Comparison of ENCODE assay signal across 24 cellular contexts in the genomic region with DNA sequence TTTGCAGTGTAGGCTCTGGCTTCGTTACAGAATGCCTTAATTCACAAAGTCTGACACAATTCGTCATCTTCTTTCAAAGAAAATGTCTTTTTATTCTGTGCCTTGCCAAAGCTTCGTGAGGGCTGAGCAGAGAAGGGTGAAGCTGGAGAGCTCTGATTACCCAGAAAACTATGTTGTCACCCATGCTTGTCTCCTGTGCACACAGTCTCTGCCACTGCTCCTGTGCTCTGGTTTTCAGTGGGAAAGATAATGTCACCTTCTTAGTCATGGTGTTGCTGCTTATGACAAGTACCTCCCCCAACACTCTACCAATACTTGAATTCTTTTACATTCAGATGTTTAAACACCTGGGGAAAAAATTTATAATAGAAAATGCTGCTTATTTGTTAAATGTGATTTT.
A peak's percentile ranks its signal among the peaks of the same experiment; 100 is the strongest.
DNase-seq lines count a peak whose midpoint lies in the region; ATAC-seq and TF ChIP-seq lines count a peak whose summit lies in the region.
"Had no signal": no experiment of that assay in that cellular context is flagged by ENCODE, and none has a peak within 500 bp of the region (broad histone marks: within the 10 kb centered on the region; RNA-seq: fewer than 3 reads in every experiment).

No MANE protein-coding gene starts in this region.

- no peaks in the 10 kb centered on the region for H3K79me2 ChIP-seq in GM23338 (replicated peaks; ENCODE audit: insufficient read depth)

- DNase-seq in OCI-M1 (lab: John Stamatoyannopoulos, UW) (peak; percentile 62), foreskin melanocyte (peak; percentile 5), omental fat pad (ENCODE audit: low spot score) (no peak), GM23338 (ENCODE audit: low spot score) (no peak), NCI-H1048 (lab: John Stamatoyannopoulos, UW) (no peak)
- DNase-seq: C1 segment of cervical spinal cord; Caco-2; CD8-positive, alpha-beta T cell; DMS79 treated with DMSO at 0.1 percent for 48 hours; GF-D8; H9; KG1; MM.1S; NCI-H1417; NCI-H1694; NCI-H2029 treated with DMSO at 0.1 percent for 48 hours; NCI-H2227 treated with DMSO at 0.1 percent for 48 hours; NCI-H526 treated with DMSO at 0.1 percent for 48 hours; SIG-M5 had no signal

- no peak overlapping the region for H3K4me2 ChIP-seq in GM23338
- H3K4me2 ChIP-seq: A549 had no signal

- TF ChIP-seq CTCF in omental fat pad (IDR thresholded peaks at IDR 0.05) (no peak), GM23338 (conservative IDR thresholded peaks at IDR 0.05; ENCODE audit: low read depth in 2 of 2) (no peak)

- no peaks in the 10 kb centered on the region for H4K20me1 ChIP-seq in GM23338 (replicated peaks; ENCODE audit: insufficient read depth)

- H3K4me3 Mint-ChIP-seq in GM23338 = no peak overlapping the region
- H3K4me3 Mint-ChIP-seq: CD8-positive, alpha-beta T cell; H9; T-helper 1 cell treated with Interleukin-12 subunit alpha and Interleukin-12 subunit beta and Interleukin-4 antibody, amounts not matched to agents 30 μg/mL and 1 μg/mL, for 36 hours had no signal

- no peaks in the 10 kb centered on the region for H3K27me3 ChIP-seq in GM23338 (ENCODE audit: insufficient read depth)

- H3K9me3 Mint-ChIP-seq in GM23338 = peaks cover 73% of the 10 kb centered on the region
- H3K9me3 Mint-ChIP-seq: H9 had no signal

- H3K4me1 Mint-ChIP-seq in GM23338 = no peaks in the 10 kb centered on the region
- H3K4me1 Mint-ChIP-seq: H9 had no signal

- peaks cover 2% of the 10 kb centered on the region for H3K27me3 Mint-ChIP-seq in GM23338 (ENCODE audit: insufficient read depth, low read depth, poor library complexity)

- H3K4me1 ChIP-seq in GM23338 (ENCODE audit: insufficient read depth) = no peaks in the 10 kb centered on the region
- H3K4me1 ChIP-seq: A549, Caco-2 had no signal

- ATAC-seq in GM19351 (IDR thresholded peaks at IDR 0.05; ENCODE audit: unreplicated experiment) (peak; percentile 56), omental fat pad (ENCODE audit: low FRiP score) (no peak), GM18498 (IDR thresholded peaks at IDR 0.05; ENCODE audit: unreplicated experiment) (no peak), GM23338 (no peak)
- ATAC-seq: A549; CD8-positive, alpha-beta T cell had no signal

- no peak overlapping the region for H2AFZ ChIP-seq in GM23338

- no peaks in the 10 kb centered on the region for H3F3A ChIP-seq in GM23338 (replicated peaks; ENCODE audit: low read depth)

- H3K9me2 ChIP-seq in GM23338 (ENCODE audit: insufficient read depth) = no peaks in the 10 kb centered on the region

- H3K27ac Mint-ChIP-seq in GM23338 = no peak overlapping the region
- H3K27ac Mint-ChIP-seq: CD8-positive, alpha-beta T cell; H9; T-helper 1 cell treated with Interleukin-12 subunit alpha and Interleukin-12 subunit beta and Interleukin-4 antibody, amounts not matched to agents 30 μg/mL and 1 μg/mL, for 36 hours had no signal

- no peak overlapping the region for H3K4me3 ChIP-seq in GM23338
- H3K4me3 ChIP-seq: A549, SK-N-MC had no signal

- no peak overlapping the region for H3K27ac ChIP-seq in GM23338 (ENCODE audit: low read depth)
- H3K27ac ChIP-seq: A549, SK-N-MC had no signal

- H3K36me3 Mint-ChIP-seq in GM23338 (ENCODE audit: low read depth) = no peaks in the 10 kb centered on the region
- H3K36me3 Mint-ChIP-seq: CD8-positive, alpha-beta T cell had no signal

- peaks cover 4% of the 10 kb centered on the region; the same call in 1 of the 2 replicates for H3K36me3 ChIP-seq in GM23338 (ENCODE audit: insufficient read depth)

TF ChIP-seq in GM23338, 12 proteins besides CTCF, POLR2A, EP300 and RAD21 (continues in another document):
- TF ChIP-seq, protein P1, sequence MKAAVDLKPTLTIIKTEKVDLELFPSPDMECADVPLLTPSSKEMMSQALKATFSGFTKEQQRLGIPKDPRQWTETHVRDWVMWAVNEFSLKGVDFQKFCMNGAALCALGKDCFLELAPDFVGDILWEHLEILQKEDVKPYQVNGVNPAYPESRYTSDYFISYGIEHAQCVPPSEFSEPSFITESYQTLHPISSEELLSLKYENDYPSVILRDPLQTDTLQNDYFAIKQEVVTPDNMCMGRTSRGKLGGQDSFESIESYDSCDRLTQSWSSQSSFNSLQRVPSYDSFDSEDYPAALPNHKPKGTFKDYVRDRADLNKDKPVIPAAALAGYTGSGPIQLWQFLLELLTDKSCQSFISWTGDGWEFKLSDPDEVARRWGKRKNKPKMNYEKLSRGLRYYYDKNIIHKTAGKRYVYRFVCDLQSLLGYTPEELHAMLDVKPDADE (IDR thresholded peaks at IDR 0.05) = no peak
- TF ChIP-seq, protein P2, sequence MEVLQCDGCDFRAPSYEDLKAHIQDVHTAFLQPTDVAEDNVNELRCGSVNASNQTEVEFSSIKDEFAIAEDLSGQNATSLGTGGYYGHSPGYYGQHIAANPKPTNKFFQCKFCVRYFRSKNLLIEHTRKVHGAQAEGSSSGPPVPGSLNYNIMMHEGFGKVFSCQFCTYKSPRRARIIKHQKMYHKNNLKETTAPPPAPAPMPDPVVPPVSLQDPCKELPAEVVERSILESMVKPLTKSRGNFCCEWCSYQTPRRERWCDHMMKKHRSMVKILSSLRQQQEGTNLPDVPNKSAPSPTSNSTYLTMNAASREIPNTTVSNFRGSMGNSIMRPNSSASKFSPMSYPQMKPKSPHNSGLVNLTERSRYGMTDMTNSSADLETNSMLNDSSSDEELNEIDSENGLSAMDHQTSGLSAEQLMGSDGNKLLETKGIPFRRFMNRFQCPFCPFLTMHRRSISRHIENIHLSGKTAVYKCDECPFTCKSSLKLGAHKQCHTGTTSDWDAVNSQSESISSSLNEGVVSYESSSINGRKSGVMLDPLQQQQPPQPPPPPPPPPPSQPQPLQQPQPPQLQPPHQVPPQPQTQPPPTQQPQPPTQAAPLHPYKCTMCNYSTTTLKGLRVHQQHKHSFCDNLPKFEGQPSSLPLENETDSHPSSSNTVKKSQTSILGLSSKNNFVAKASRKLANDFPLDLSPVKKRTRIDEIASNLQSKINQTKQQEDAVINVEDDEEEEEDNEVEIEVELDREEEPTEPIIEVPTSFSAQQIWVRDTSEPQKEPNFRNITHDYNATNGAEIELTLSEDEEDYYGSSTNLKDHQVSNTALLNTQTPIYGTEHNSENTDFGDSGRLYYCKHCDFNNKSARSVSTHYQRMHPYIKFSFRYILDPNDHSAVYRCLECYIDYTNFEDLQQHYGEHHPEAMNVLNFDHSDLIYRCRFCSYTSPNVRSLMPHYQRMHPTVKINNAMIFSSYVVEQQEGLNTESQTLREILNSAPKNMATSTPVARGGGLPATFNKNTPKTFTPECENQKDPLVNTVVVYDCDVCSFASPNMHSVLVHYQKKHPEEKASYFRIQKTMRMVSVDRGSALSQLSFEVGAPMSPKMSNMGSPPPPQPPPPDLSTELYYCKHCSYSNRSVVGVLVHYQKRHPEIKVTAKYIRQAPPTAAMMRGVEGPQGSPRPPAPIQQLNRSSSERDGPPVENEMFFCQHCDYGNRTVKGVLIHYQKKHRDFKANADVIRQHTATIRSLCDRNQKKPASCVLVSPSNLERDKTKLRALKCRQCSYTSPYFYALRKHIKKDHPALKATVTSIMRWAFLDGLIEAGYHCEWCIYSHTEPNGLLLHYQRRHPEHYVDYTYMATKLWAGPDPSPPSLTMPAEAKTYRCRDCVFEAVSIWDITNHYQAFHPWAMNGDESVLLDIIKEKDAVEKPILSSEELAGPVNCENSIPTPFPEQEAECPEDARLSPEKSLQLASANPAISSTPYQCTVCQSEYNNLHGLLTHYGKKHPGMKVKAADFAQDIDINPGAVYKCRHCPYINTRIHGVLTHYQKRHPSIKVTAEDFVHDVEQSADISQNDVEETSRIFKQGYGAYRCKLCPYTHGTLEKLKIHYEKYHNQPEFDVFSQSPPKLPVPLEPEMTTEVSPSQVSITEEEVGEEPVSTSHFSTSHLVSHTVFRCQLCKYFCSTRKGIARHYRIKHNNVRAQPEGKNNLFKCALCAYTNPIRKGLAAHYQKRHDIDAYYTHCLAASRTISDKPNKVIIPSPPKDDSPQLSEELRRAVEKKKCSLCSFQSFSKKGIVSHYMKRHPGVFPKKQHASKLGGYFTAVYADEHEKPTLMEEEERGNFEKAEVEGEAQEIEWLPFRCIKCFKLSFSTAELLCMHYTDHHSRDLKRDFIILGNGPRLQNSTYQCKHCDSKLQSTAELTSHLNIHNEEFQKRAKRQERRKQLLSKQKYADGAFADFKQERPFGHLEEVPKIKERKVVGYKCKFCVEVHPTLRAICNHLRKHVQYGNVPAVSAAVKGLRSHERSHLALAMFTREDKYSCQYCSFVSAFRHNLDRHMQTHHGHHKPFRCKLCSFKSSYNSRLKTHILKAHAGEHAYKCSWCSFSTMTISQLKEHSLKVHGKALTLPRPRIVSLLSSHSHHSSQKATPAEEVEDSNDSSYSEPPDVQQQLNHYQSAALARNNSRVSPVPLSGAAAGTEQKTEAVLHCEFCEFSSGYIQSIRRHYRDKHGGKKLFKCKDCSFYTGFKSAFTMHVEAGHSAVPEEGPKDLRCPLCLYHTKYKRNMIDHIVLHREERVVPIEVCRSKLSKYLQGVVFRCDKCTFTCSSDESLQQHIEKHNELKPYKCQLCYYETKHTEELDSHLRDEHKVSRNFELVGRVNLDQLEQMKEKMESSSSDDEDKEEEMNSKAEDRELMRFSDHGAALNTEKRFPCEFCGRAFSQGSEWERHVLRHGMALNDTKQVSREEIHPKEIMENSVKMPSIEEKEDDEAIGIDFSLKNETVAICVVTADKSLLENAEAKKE (CRISPR knock-in tag; IDR thresholded peaks at IDR 0.05) = no peak
- TF ChIP-seq POLR2AphosphoS5 (IDR thresholded peaks at IDR 0.05; ENCODE audit: low read depth) (no peak), CREB1 (CRISPR knock-in tag; IDR thresholded peaks at IDR 0.05; ENCODE audit: low read depth) (no peak), EZH2phosphoT487 (IDR thresholded peaks at IDR 0.05; ENCODE audit: unreplicated experiment) (no peak), NANOG (IDR thresholded peaks at IDR 0.05; ENCODE audit: borderline replicate concordance) (no peak), STAT1 (IDR thresholded peaks at IDR 0.05; ENCODE audit: unreplicated experiment) (no peak), JUNB (IDR thresholded peaks at IDR 0.05; ENCODE audit: unreplicated experiment) (no peak), ZNF114 (CRISPR knock-in tag; IDR thresholded peaks at IDR 0.05) (no peak)

Comparison
In these comparisons a context has a peak if more than half of its experiments do, and no peak if none do; other contexts are left out.
1. DNase-seq: peak in OCI-M1 (single experiment) and foreskin melanocyte (single experiment); none in omental fat pad (single experiment), GM23338 (single experiment) and NCI-H1048 (single experiment).